9 cellular contexts compared by ENCODE assay signal in the genomic region with DNA sequence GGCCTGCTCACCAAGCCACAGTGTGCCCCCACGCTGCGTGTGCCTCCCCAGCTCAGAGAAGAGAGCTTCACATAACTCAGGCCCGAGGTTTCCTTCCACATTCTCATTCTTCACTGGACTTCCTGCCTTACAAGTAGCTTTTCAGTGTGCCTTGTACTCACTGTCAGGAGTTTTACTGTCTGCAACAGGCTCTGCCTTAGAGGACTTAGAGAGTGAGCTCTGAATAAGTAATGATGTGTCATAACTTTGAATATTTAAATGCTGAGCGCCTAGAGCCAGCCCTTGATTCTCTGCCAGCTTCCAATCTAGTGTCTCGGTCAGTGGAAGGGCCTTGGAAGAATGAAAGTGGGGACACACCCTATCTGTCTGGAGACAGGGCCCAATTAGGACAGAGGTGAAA. TPM values are rescaled to one million over a fixed set of nuclear protein-coding genes. Genes with fewer than 3 reads are reported as not detected.
DNase-seq lines count a peak whose midpoint lies in the region; ATAC-seq lines count a peak whose summit lies in the region.
"Had no signal": no experiment of that assay in that cellular context is flagged by ENCODE, and none has a peak within 500 bp of the region (broad histone marks: within the 10 kb centered on the region; RNA-seq: fewer than 3 reads in every experiment).

No MANE protein-coding gene starts in this region.

- H3K9me2 ChIP-seq in Karpas-422 (replicated peaks; ENCODE audit: insufficient read depth, low read length) = no peaks in the 10 kb centered on the region

- H3K36me3 ChIP-seq in skeletal muscle tissue (ENCODE audit: control insufficient read depth in 3 of 3, insufficient read depth in 3 of 3, low read length in 3 of 3) = peaks cover 5 to 24% (median 12%) of the 10 kb centered on the region in 3 donors
- H3K36me3 ChIP-seq in Karpas-422 (ENCODE audit: insufficient read depth, low read length) = no peaks in the 10 kb centered on the region

- ATAC-seq in left ventricle myocardium superior (peak; percentile 84), GM19324 (IDR thresholded peaks at IDR 0.05; ENCODE audit: low FRiP score, unreplicated experiment) (no peak)

- H3K27me3 ChIP-seq in skeletal muscle tissue (ENCODE audit: control insufficient read depth in 3 of 3, insufficient read depth in 3 of 3, low read length in 3 of 3) (no peaks in the 10 kb centered on the region), Karpas-422 (ENCODE audit: low read length) (no peaks in the 10 kb centered on the region)

- H3K9me3 ChIP-seq in skeletal muscle tissue (ENCODE audit: control insufficient read depth in 3 of 3, low read length in 3 of 3) (no peaks in the 10 kb centered on the region), Karpas-422 (ENCODE audit: low read length) (no peaks in the 10 kb centered on the region)

- no peaks in the 10 kb centered on the region for H4K20me1 ChIP-seq in Karpas-422 (ENCODE audit: insufficient read depth, low read depth, low read length)

- H3K27ac ChIP-seq in skeletal muscle tissue (ENCODE audit: low read depth, low read length) (peak overlapping the region; percentile 41), Karpas-422 (ENCODE audit: low read length) (no peak overlapping the region)

- H3K9ac ChIP-seq in skeletal muscle tissue (ENCODE audit: low read depth in 1 of 3, low read length in 3 of 3) (peak overlapping the region in 1 of 3 donors; percentile 12), Karpas-422 (ENCODE audit: low read length) (no peak overlapping the region)

- H3K79me2 ChIP-seq in Karpas-422 (ENCODE audit: low read length) = no peaks in the 10 kb centered on the region

- H3K4me3 ChIP-seq in skeletal muscle tissue (ENCODE audit: low read length in 3 of 3) = no peak overlapping the region
- H3K4me3 ChIP-seq in Karpas-422 (ENCODE audit: low read length) = no peak overlapping the region

- peak; percentile 18 for DNase-seq in G401 (ENCODE audit: low spot score)
- peak; percentile 61 for DNase-seq in amniotic stem cell (lab: John Stamatoyannopoulos, UW)
- DNase-seq in left ventricle myocardium superior = no peak
- DNase-seq in Karpas-422 = no peak
- DNase-seq in COR-L47 (lab: John Stamatoyannopoulos, UW) = no peak
- no peak for DNase-seq in retina
- DNase-seq: stimulated activated CD8-positive, alpha-beta memory T cell treated with anti-CD3 and anti-CD28 coated beads, Interleukin-4, amount 100 ng/mL, for 48 hours had no signal

- in situ Hi-C loops in G401 (cut with HindIII; ENCODE audit: low sequenced_read_pairs) = no loop called here

- H3K4me1 ChIP-seq in skeletal muscle tissue (ENCODE audit: control insufficient read depth in 3 of 3, insufficient read depth in 3 of 3, low read length in 3 of 3) (peaks cover 11 to 26% (median 16%) of the 10 kb centered on the region in 3 donors), Karpas-422 (ENCODE audit: low read length) (0 out of 2 replicates have a peak, but pooled peaks cover 4% of the 10 kb centered on the region)

- H2AFZ ChIP-seq in Karpas-422 (ENCODE audit: low read length) = no peak overlapping the region

- no peak overlapping the region for H3K4me2 ChIP-seq in Karpas-422 (ENCODE audit: low read depth, low read length, poor library complexity, severe bottlenecking)

- intact Hi-C loops in left ventricle myocardium superior (cut with micrococcal nuclease) = no loop called here

RNA-seq across cellular contexts. Expression of a gene that starts 41.8 kb away (rescaled TPM):
- 47.2 and 80.4 TPM in 2 replicates for total RNA-seq in G401 (2014; rRNA removed; shearing (Covaris generic))
- total RNA-seq in left ventricle myocardium superior (109 TPM), skeletal muscle tissue (24.0 TPM)
- total RNA-seq in Karpas-422 (2014; rRNA removed; shearing (Covaris generic); ENCODE audit: low replicate concordance) = 0.86 and 4.7 TPM in 2 replicates

Comparison
In these comparisons a context has a peak if more than half of its experiments do, and no peak if none do; other contexts are left out.
1. DNase-seq: peak in G401 (single experiment) and amniotic stem cell (single experiment); none in left ventricle myocardium superior (single experiment), Karpas-422 (single experiment), COR-L47 (single experiment) and retina (single experiment).